22 cellular contexts compared by ENCODE assay signal in the genomic region with DNA sequence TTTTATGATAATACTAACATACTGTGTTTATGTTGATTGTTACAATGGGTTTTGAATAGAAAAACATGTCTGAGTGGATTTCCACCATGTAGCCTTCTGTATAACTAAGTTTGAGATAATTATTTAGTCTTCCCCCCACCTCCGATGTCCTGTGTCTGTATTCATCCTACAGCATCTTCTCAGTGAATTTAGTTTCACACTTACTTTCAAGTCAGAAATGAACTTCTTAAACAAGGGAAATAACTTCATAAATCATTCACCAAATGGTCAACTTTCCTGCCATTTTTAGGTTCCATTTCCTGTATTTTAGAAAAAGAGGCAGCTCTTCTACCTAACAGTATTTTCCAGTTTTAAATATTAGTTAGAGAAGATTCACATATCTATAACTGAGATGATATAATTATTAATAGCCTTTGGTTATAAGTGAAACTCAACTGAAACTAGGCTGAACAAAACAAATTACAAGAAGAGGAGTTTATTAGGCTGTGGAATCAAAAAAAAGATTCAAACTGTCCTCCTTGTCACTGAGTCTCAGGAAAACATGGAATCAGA. TPM values are rescaled to one million over a fixed set of nuclear protein-coding genes. Genes with fewer than 3 reads are reported as not detected.
DNase-seq lines count a peak whose midpoint lies in the region; ATAC-seq, FAIRE-seq and TF ChIP-seq lines count a peak whose summit lies in the region.
"Had no signal": no experiment of that assay in that cellular context is flagged by ENCODE, and none has a peak within 500 bp of the region (broad histone marks: within the 10 kb centered on the region; RNA-seq: fewer than 3 reads in every experiment).

No MANE protein-coding gene starts in this region.

- TF ChIP-seq CTCF in kidney (IDR thresholded peaks at IDR 0.05; ENCODE audit: borderline replicate concordance, extremely low read depth, insufficient read depth), result no peak

- CTCF ChIA-PET in activated CD8-positive, alpha-beta T cell treated with anti-CD3 and anti-CD28 coated beads, Interleukin-2, amount 10 ng/mL, durations not matched to agents 7 days and 5 days (lab: Charles Lee), result no interaction called here

- no peaks in the 10 kb centered on the region for H3K27me3 Mint-ChIP-seq in activated CD8-positive, alpha-beta T cell treated with anti-CD3 and anti-CD28 coated beads, Interleukin-2, amount 10 ng/mL, durations not matched to agents 7 days and 5 days (ENCODE audit: low read depth)
- H3K27me3 Mint-ChIP-seq: activated CD4-positive, alpha-beta T cell treated with anti-CD3 and anti-CD28 coated beads, Interleukin-2, amount 10 ng/mL, durations not matched to agents 24 days and 14 days; stimulated activated naive B cell treated with anti-CD40 and anti-IgM and Interleukin-4, amounts not matched to agents 10 μg/mL and 1 μg/mL and 100 μg/mL, for 72 hours had no signal

- H3K9me3 Mint-ChIP-seq in activated CD8-positive, alpha-beta T cell treated with anti-CD3 and anti-CD28 coated beads, Interleukin-2, amount 10 ng/mL, durations not matched to agents 7 days and 5 days (ENCODE audit: insufficient read depth), result no peaks in the 10 kb centered on the region
- H3K9me3 Mint-ChIP-seq: activated CD4-positive, alpha-beta T cell treated with anti-CD3 and anti-CD28 coated beads, Interleukin-2, amount 10 ng/mL, durations not matched to agents 24 days and 14 days; activated T-helper 2 cell treated with anti-CD3 and anti-CD28 coated beads, Interferon-gamma antibody, Interleukin-2, Interleukin-4, amounts not matched to agents 10 μg/mL and 5 μg/mL and 100 μg/mL, durations not matched to agents 14 hours and 24 hours and 36 hours; IgD-negative memory B cell; nephron progenitor cell; stimulated activated naive B cell treated with anti-CD40 and anti-IgM and Interleukin-4, amounts not matched to agents 10 μg/mL and 1 μg/mL and 100 μg/mL, for 72 hours had no signal

- H3K4me3 Mint-ChIP-seq in activated CD8-positive, alpha-beta T cell treated with anti-CD3 and anti-CD28 coated beads, Interleukin-2, amount 10 ng/mL, durations not matched to agents 7 days and 5 days, result no peak overlapping the region
- H3K4me3 Mint-ChIP-seq: activated CD4-positive, alpha-beta T cell treated with anti-CD3 and anti-CD28 coated beads, Interleukin-2, amount 10 ng/mL, durations not matched to agents 24 days and 14 days; IgD-negative memory B cell; nephron progenitor cell; stimulated activated naive B cell treated with anti-CD40 and anti-IgM and Interleukin-4, amounts not matched to agents 10 μg/mL and 1 μg/mL and 100 μg/mL, for 72 hours had no signal

- no peaks in the 10 kb centered on the region for H3K36me3 Mint-ChIP-seq in activated CD8-positive, alpha-beta T cell treated with anti-CD3 and anti-CD28 coated beads, Interleukin-2, amount 10 ng/mL, durations not matched to agents 7 days and 5 days (ENCODE audit: low read depth)
- H3K36me3 Mint-ChIP-seq: IgD-negative memory B cell; stimulated activated naive B cell treated with anti-CD40 and anti-IgM and Interleukin-4, amounts not matched to agents 10 μg/mL and 1 μg/mL and 100 μg/mL, for 72 hours had no signal

- POLR2A ChIA-PET in activated CD8-positive, alpha-beta T cell treated with anti-CD3 and anti-CD28 coated beads, Interleukin-2, amount 10 ng/mL, durations not matched to agents 7 days and 5 days (lab: Charles Lee), result no interaction called here

- no peak overlapping the region for H3K27ac ChIP-seq in kidney (ENCODE audit: low read depth in 2 of 2, low read length in 2 of 2)
- H3K27ac ChIP-seq: ascending aorta had no signal

- H3K36me3 ChIP-seq in kidney (ENCODE audit: control insufficient read depth in 1 of 2, insufficient read depth in 2 of 2, low read length in 2 of 2), result no peaks in the 10 kb centered on the region
- H3K36me3 ChIP-seq: ascending aorta had no signal

- H3K4me1 Mint-ChIP-seq in activated CD8-positive, alpha-beta T cell treated with anti-CD3 and anti-CD28 coated beads, Interleukin-2, amount 10 ng/mL, durations not matched to agents 7 days and 5 days (ENCODE audit: low read depth), result no peaks in the 10 kb centered on the region
- H3K4me1 Mint-ChIP-seq: activated CD4-positive, alpha-beta T cell treated with anti-CD3 and anti-CD28 coated beads, Interleukin-2, amount 10 ng/mL, durations not matched to agents 24 days and 14 days; IgD-negative memory B cell; nephron progenitor cell; stimulated activated naive B cell treated with anti-CD40 and anti-IgM and Interleukin-4, amounts not matched to agents 10 μg/mL and 1 μg/mL and 100 μg/mL, for 72 hours had no signal

- peak; percentile 47 for ATAC-seq in GM18520 (IDR thresholded peaks at IDR 0.05; ENCODE audit: unreplicated experiment)
- ATAC-seq in GM21367 (IDR thresholded peaks at IDR 0.05; ENCODE audit: unreplicated experiment), result peak; percentile 56
- ATAC-seq in HG02840 (IDR thresholded peaks at IDR 0.05; ENCODE audit: low FRiP score, unreplicated experiment), result peak; percentile 67
- peak; percentile 81 for ATAC-seq in HG03460 (IDR thresholded peaks at IDR 0.05; ENCODE audit: unreplicated experiment)
- no peak for ATAC-seq in HG02852 (IDR thresholded peaks at IDR 0.05; ENCODE audit: unreplicated experiment)
- no peak for ATAC-seq in HG02870 (IDR thresholded peaks at IDR 0.05; ENCODE audit: unreplicated experiment)
- no peak for ATAC-seq in activated CD8-positive, alpha-beta T cell treated with anti-CD3 and anti-CD28 coated beads, Interleukin-2, amount 10 ng/mL, durations not matched to agents 7 days and 5 days
- ATAC-seq: sciatic nerve; stimulated activated naive B cell treated with anti-CD40 and anti-IgM and Interleukin-4, amounts not matched to agents 10 μg/mL and 1 μg/mL and 100 μg/mL, for 72 hours had no signal

- FAIRE-seq in kidney (lab: Jason Lieb, UNC), result no peak
- FAIRE-seq: urothelium cell line had no signal

- DNase-seq in activated CD8-positive, alpha-beta T cell treated with anti-CD3 and anti-CD28 coated beads, Interleukin-2, amount 10 ng/mL, durations not matched to agents 7 days and 5 days, result no peak
- DNase-seq in kidney, result no peak
- DNase-seq: activated CD4-positive, alpha-beta T cell treated with anti-CD3 and anti-CD28 coated beads, Interleukin-2, amount 10 ng/mL, durations not matched to agents 24 days and 14 days; dermis blood vessel endothelial cell; NCI-H524; nephron progenitor cell; RPMI8226; stimulated activated CD4-positive, alpha-beta T cell treated with anti-CD3 and anti-CD28 coated beads, Interleukin-4, amount 100 ng/mL, for 4 hours; stimulated activated naive B cell treated with anti-CD40 and anti-IgM and Interleukin-4, amounts not matched to agents 10 μg/mL and 1 μg/mL and 100 μg/mL, for 72 hours had no signal

- intact Hi-C loops in kidney (cut with DNase I), result no loop called here

- H3K9ac ChIP-seq in kidney (ENCODE audit: low read length in 2 of 2), result no peak overlapping the region

- H3K4me1 ChIP-seq in kidney (ENCODE audit: control insufficient read depth in 1 of 2, insufficient read depth in 1 of 2, low read depth in 1 of 2, low read length in 2 of 2), result no peaks in the 10 kb centered on the region
- H3K4me1 ChIP-seq: ascending aorta had no signal

- no peak overlapping the region for H3K27ac Mint-ChIP-seq in activated CD8-positive, alpha-beta T cell treated with anti-CD3 and anti-CD28 coated beads, Interleukin-2, amount 10 ng/mL, durations not matched to agents 7 days and 5 days
- H3K27ac Mint-ChIP-seq: activated CD4-positive, alpha-beta T cell treated with anti-CD3 and anti-CD28 coated beads, Interleukin-2, amount 10 ng/mL, durations not matched to agents 24 days and 14 days; activated T-helper 2 cell treated with anti-CD3 and anti-CD28 coated beads, Interferon-gamma antibody, Interleukin-2, Interleukin-4, amounts not matched to agents 10 μg/mL and 5 μg/mL and 100 μg/mL, durations not matched to agents 14 hours and 24 hours and 36 hours; IgD-negative memory B cell; nephron progenitor cell had no signal

- H3K4me3 ChIP-seq in kidney (ENCODE audit: low read length in 2 of 2), result no peak overlapping the region
- H3K4me3 ChIP-seq: ascending aorta had no signal

- no peaks in the 10 kb centered on the region for H3K9me3 ChIP-seq in kidney (ENCODE audit: control insufficient read depth in 1 of 2, low read length in 2 of 2)
- H3K9me3 ChIP-seq: ascending aorta had no signal

RNA-seq across cellular contexts. Expression of a gene that starts 3.5 kb away (rescaled TPM):
- not detected for total RNA-seq in activated CD8-positive, alpha-beta T cell treated with anti-CD3 and anti-CD28 coated beads, Interleukin-2, amount 10 ng/mL, durations not matched to agents 7 days and 5 days
- not detected for total RNA-seq in kidney
- not detected for polyA plus RNA-seq in kidney (ENCODE audit: insufficient read depth, low read depth, low replicate concordance)
- total RNA-seq: activated CD4-positive, alpha-beta T cell treated with anti-CD3 and anti-CD28 coated beads, Interleukin-2, amount 10 ng/mL, durations not matched to agents 24 days and 14 days; activated T-helper 2 cell treated with anti-CD3 and anti-CD28 coated beads, Interferon-gamma antibody, Interleukin-2, Interleukin-4, amounts not matched to agents 10 μg/mL and 5 μg/mL and 100 μg/mL, durations not matched to agents 14 hours and 24 hours and 36 hours; ascending aorta; dermis blood vessel endothelial cell; lung microvascular endothelial cell; T-helper 1 cell treated with Interleukin-12 subunit alpha and Interleukin-12 subunit beta and Interleukin-4 antibody, amounts not matched to agents 30 ng/mL and 1 ng/mL, for 36 hours had no signal
- polyA plus RNA-seq: IgD-negative memory B cell had no signal

RNA-seq across cellular contexts. Expression of a gene that starts 11.5 kb away (rescaled TPM):
- total RNA-seq in activated CD8-positive, alpha-beta T cell treated with anti-CD3 and anti-CD28 coated beads, Interleukin-2, amount 10 ng/mL, durations not matched to agents 7 days and 5 days, result not detected
- not detected for total RNA-seq in kidney
- polyA plus RNA-seq in kidney (ENCODE audit: insufficient read depth, low read depth, low replicate concordance), result not detected
- total RNA-seq: activated CD4-positive, alpha-beta T cell treated with anti-CD3 and anti-CD28 coated beads, Interleukin-2, amount 10 ng/mL, durations not matched to agents 24 days and 14 days; activated T-helper 2 cell treated with anti-CD3 and anti-CD28 coated beads, Interferon-gamma antibody, Interleukin-2, Interleukin-4, amounts not matched to agents 10 μg/mL and 5 μg/mL and 100 μg/mL, durations not matched to agents 14 hours and 24 hours and 36 hours; ascending aorta; dermis blood vessel endothelial cell; lung microvascular endothelial cell; sciatic nerve; T-helper 1 cell treated with Interleukin-12 subunit alpha and Interleukin-12 subunit beta and Interleukin-4 antibody, amounts not matched to agents 30 ng/mL and 1 ng/mL, for 36 hours had no signal
- polyA plus RNA-seq: IgD-negative memory B cell had no signal

RNA-seq across cellular contexts. Expression of a gene that starts 15.8 kb away (rescaled TPM):
- total RNA-seq in activated CD8-positive, alpha-beta T cell treated with anti-CD3 and anti-CD28 coated beads, Interleukin-2, amount 10 ng/mL, durations not matched to agents 7 days and 5 days, result not detected
- total RNA-seq in kidney, result not detected
- not detected for polyA plus RNA-seq in kidney (ENCODE audit: insufficient read depth, low read depth, low replicate concordance)
- total RNA-seq: activated CD4-positive, alpha-beta T cell treated with anti-CD3 and anti-CD28 coated beads, Interleukin-2, amount 10 ng/mL, durations not matched to agents 24 days and 14 days; activated T-helper 2 cell treated with anti-CD3 and anti-CD28 coated beads, Interferon-gamma antibody, Interleukin-2, Interleukin-4, amounts not matched to agents 10 μg/mL and 5 μg/mL and 100 μg/mL, durations not matched to agents 14 hours and 24 hours and 36 hours; ascending aorta; dermis blood vessel endothelial cell; lung microvascular endothelial cell; T-helper 1 cell treated with Interleukin-12 subunit alpha and Interleukin-12 subunit beta and Interleukin-4 antibody, amounts not matched to agents 30 ng/mL and 1 ng/mL, for 36 hours had no signal
- polyA plus RNA-seq: IgD-negative memory B cell had no signal

RNA-seq across cellular contexts. Expression of a gene that starts 38.1 kb away (rescaled TPM):
- total RNA-seq in activated CD8-positive, alpha-beta T cell treated with anti-CD3 and anti-CD28 coated beads, Interleukin-2, amount 10 ng/mL, durations not matched to agents 7 days and 5 days, result not detected
- not detected for total RNA-seq in kidney
- polyA plus RNA-seq in kidney (ENCODE audit: insufficient read depth, low read depth, low replicate concordance), result not detected
- total RNA-seq: activated CD4-positive, alpha-beta T cell treated with anti-CD3 and anti-CD28 coated beads, Interleukin-2, amount 10 ng/mL, durations not matched to agents 24 days and 14 days; activated T-helper 2 cell treated with anti-CD3 and anti-CD28 coated beads, Interferon-gamma antibody, Interleukin-2, Interleukin-4, amounts not matched to agents 10 μg/mL and 5 μg/mL and 100 μg/mL, durations not matched to agents 14 hours and 24 hours and 36 hours; ascending aorta; dermis blood vessel endothelial cell; lung microvascular endothelial cell; T-helper 1 cell treated with Interleukin-12 subunit alpha and Interleukin-12 subunit beta and Interleukin-4 antibody, amounts not matched to agents 30 ng/mL and 1 ng/mL, for 36 hours had no signal
- polyA plus RNA-seq: IgD-negative memory B cell had no signal

RNA-seq across cellular contexts. Expression of a gene that starts 43.8 kb away (rescaled TPM):
- not detected for total RNA-seq in activated CD8-positive, alpha-beta T cell treated with anti-CD3 and anti-CD28 coated beads, Interleukin-2, amount 10 ng/mL, durations not matched to agents 7 days and 5 days
- not detected for total RNA-seq in kidney
- polyA plus RNA-seq in kidney (ENCODE audit: insufficient read depth, low read depth, low replicate concordance), result not detected
- total RNA-seq: activated CD4-positive, alpha-beta T cell treated with anti-CD3 and anti-CD28 coated beads, Interleukin-2, amount 10 ng/mL, durations not matched to agents 24 days and 14 days; activated T-helper 2 cell treated with anti-CD3 and anti-CD28 coated beads, Interferon-gamma antibody, Interleukin-2, Interleukin-4, amounts not matched to agents 10 μg/mL and 5 μg/mL and 100 μg/mL, durations not matched to agents 14 hours and 24 hours and 36 hours; ascending aorta; dermis blood vessel endothelial cell; lung microvascular endothelial cell; sciatic nerve; T-helper 1 cell treated with Interleukin-12 subunit alpha and Interleukin-12 subunit beta and Interleukin-4 antibody, amounts not matched to agents 30 ng/mL and 1 ng/mL, for 36 hours had no signal
- polyA plus RNA-seq: IgD-negative memory B cell had no signal

Comparison
In these comparisons a context has a peak if more than half of its experiments do, and no peak if none do; other contexts are left out.
1. ATAC-seq: peak in GM18520 (single experiment), GM21367 (single experiment), HG02840 (single experiment) and HG03460 (single experiment); none in HG02852 (single experiment), HG02870 (single experiment) and activated CD8-positive, alpha-beta T cell treated with anti-CD3 and anti-CD28 coated beads, Interleukin-2, amount 10 ng/mL, durations not matched to agents 7 days and 5 days (single experiment).